In genomic region chr11:3147257-3147619, GRCh38 we compare ENCODE assay signal across 16 cellular contexts. TPM values are rescaled to one million over a fixed set of nuclear protein-coding genes. Genes with fewer than 3 reads are reported as not detected.
DNase-seq lines count a peak whose midpoint lies in the region; ATAC-seq and TF ChIP-seq lines count a peak whose summit lies in the region.
"Had no signal": no experiment of that assay in that cellular context is flagged by ENCODE, and none has a peak within 500 bp of the region (broad histone marks: within the 10 kb centered on the region; RNA-seq: fewer than 3 reads in every experiment).

No MANE protein-coding gene starts in this region.

- H3K4me1 ChIP-seq in colonic mucosa (peaks cover 19% of the 10 kb centered on the region), smooth muscle cell (ENCODE audit: low read depth) (peaks cover 10% of the 10 kb centered on the region)

- H3K36me3 ChIP-seq in colonic mucosa: no peaks in the 10 kb centered on the region
- no peaks in the 10 kb centered on the region for H3K36me3 ChIP-seq in smooth muscle cell (ENCODE audit: low read depth)

- H3K36me3 Mint-ChIP-seq in HFFc6 (ENCODE audit: low read depth): no peaks in the 10 kb centered on the region
- H3K36me3 Mint-ChIP-seq: natural killer cell had no signal

- H3K79me2 ChIP-seq in smooth muscle cell (ENCODE audit: low read depth): peaks cover 82% of the 10 kb centered on the region

- WGBS in smooth muscle cell (ENCODE audit: low lambda C conversion rate): 89% methylated on average over 11 of the region's 17 CpGs

- peak overlapping the region; percentile 84 for H3K27ac Mint-ChIP-seq in HFFc6
- H3K27ac Mint-ChIP-seq: activated CD4-positive, alpha-beta memory T cell treated with anti-CD3 and anti-CD28 coated beads, Interleukin-2, amount 10 ng/mL, durations not matched to agents 7 days and 5 days; activated T-helper 17 cell treated with anti-CD3 and anti-CD28 coated beads, Interleukin-2, amount 50 U/mL, for 72 hours had no signal

- no peak overlapping the region for H3K4me3 ChIP-seq in colonic mucosa
- H3K4me3 ChIP-seq in smooth muscle cell: no peak overlapping the region

- intact Hi-C loops in colonic mucosa (cut with DNase I): no loop called here

- H3F3A ChIP-seq in smooth muscle cell (ENCODE audit: low read depth): no peaks in the 10 kb centered on the region

- DNase-seq in HFFc6: no peak
- no peak for DNase-seq in colonic mucosa
- peak; percentile 34 for DNase-seq in medulla oblongata (ENCODE audit: extremely low spot score)
- no peak for DNase-seq in smooth muscle cell (lab: John Stamatoyannopoulos, UW; ENCODE audit: unreplicated experiment)
- DNase-seq in NCI-H1417 (lab: John Stamatoyannopoulos, UW): no peak
- no peak for DNase-seq in HEK293T (ENCODE audit: extremely low spot score)
- DNase-seq in effector CD4-positive, alpha-beta T cell: no peak
- DNase-seq: activated CD4-positive, alpha-beta memory T cell treated with anti-CD3 and anti-CD28 coated beads, Interleukin-2, amount 10 ng/mL, durations not matched to agents 7 days and 5 days; Kasumi-1; natural killer cell; NCI-H446; stimulated activated naive CD8-positive, alpha-beta T cell treated with anti-CD3 and anti-CD28 coated beads, Interleukin-15, Interleukin-2, amounts not matched to agents 100 U/mL and 50 U/mL, for 24 hours had no signal

- ATAC-seq in GM21825 (IDR thresholded peaks at IDR 0.05; ENCODE audit: unreplicated experiment): no peak
- ATAC-seq: activated T-helper 17 cell treated with anti-CD3 and anti-CD28 coated beads, Interleukin-2, amount 50 U/mL, for 72 hours; natural killer cell; stimulated activated naive CD8-positive, alpha-beta T cell treated with anti-CD3 and anti-CD28 coated beads, Interleukin-15, Interleukin-2, amounts not matched to agents 100 U/mL and 50 U/mL, for 24 hours had no signal

- no peak overlapping the region for H2AFZ ChIP-seq in smooth muscle cell (ENCODE audit: low read depth)

- H3K27me3 ChIP-seq in colonic mucosa (no peaks in the 10 kb centered on the region), smooth muscle cell (ENCODE audit: low read depth) (no peaks in the 10 kb centered on the region)

- H3K4me3 Mint-ChIP-seq in HFFc6: no peak overlapping the region
- H3K4me3 Mint-ChIP-seq: activated CD4-positive, alpha-beta memory T cell treated with anti-CD3 and anti-CD28 coated beads, Interleukin-2, amount 10 ng/mL, durations not matched to agents 7 days and 5 days; activated T-helper 17 cell treated with anti-CD3 and anti-CD28 coated beads, Interleukin-2, amount 50 U/mL, for 72 hours; natural killer cell had no signal

- POLR2A ChIA-PET in HEK293T (lab: Yijun Ruan, JAX): no interaction called here

- peaks cover 7% of the 10 kb centered on the region for H3K27me3 Mint-ChIP-seq in HFFc6 (ENCODE audit: insufficient read depth)
- H3K27me3 Mint-ChIP-seq: activated CD4-positive, alpha-beta memory T cell treated with anti-CD3 and anti-CD28 coated beads, Interleukin-2, amount 10 ng/mL, durations not matched to agents 7 days and 5 days; activated T-helper 17 cell treated with anti-CD3 and anti-CD28 coated beads, Interleukin-2, amount 50 U/mL, for 72 hours had no signal

- TF ChIP-seq CTCF in HFFc6 (IDR thresholded peaks at IDR 0.05) (no peak), colonic mucosa (IDR thresholded peaks at IDR 0.05) (no peak), smooth muscle cell (IDR thresholded peaks at IDR 0.05; ENCODE audit: borderline replicate concordance, insufficient read depth, poor library complexity, severe bottlenecking) (no peak)

- H3K9me3 ChIP-seq in colonic mucosa (no peaks in the 10 kb centered on the region), smooth muscle cell (replicated peaks; ENCODE audit: low read depth) (no peaks in the 10 kb centered on the region)

- peaks cover 98% of the 10 kb centered on the region for H4K20me1 ChIP-seq in smooth muscle cell (ENCODE audit: low read depth)

- peak overlapping the region; percentile 71 for H3K4me2 ChIP-seq in smooth muscle cell

- peaks cover 27% of the 10 kb centered on the region for H3K4me1 Mint-ChIP-seq in HFFc6 (ENCODE audit: low read depth)
- H3K4me1 Mint-ChIP-seq: activated CD4-positive, alpha-beta memory T cell treated with anti-CD3 and anti-CD28 coated beads, Interleukin-2, amount 10 ng/mL, durations not matched to agents 7 days and 5 days; activated T-helper 17 cell treated with anti-CD3 and anti-CD28 coated beads, Interleukin-2, amount 50 U/mL, for 72 hours had no signal

- no peak overlapping the region for H3K9ac ChIP-seq in colonic mucosa (ENCODE audit: low read depth in 2 of 2, low read length in 2 of 2)
- H3K9ac ChIP-seq in smooth muscle cell (ENCODE audit: low read depth): no peak overlapping the region

- CTCF ChIA-PET in HEK293T (lab: Yijun Ruan, JAX): no interaction called here

- H3K9me3 Mint-ChIP-seq in HFFc6: no peaks in the 10 kb centered on the region
- H3K9me3 Mint-ChIP-seq: activated CD4-positive, alpha-beta memory T cell treated with anti-CD3 and anti-CD28 coated beads, Interleukin-2, amount 10 ng/mL, durations not matched to agents 7 days and 5 days; activated T-helper 17 cell treated with anti-CD3 and anti-CD28 coated beads, Interleukin-2, amount 50 U/mL, for 72 hours; natural killer cell had no signal

- H3K27ac ChIP-seq in colonic mucosa (peak overlapping the region; percentile 12), smooth muscle cell (ENCODE audit: low read depth) (peak overlapping the region; percentile 54)
- H3K27ac ChIP-seq: C4-2B, HL-60 had no signal

TF ChIP-seq in HEK293T, 16 proteins besides CTCF, POLR2A, EP300 and RAD21:
- no peak for TF ChIP-seq NFRKB (IDR thresholded peaks at IDR 0.05)
- no peak for TF ChIP-seq FOXK2 (IDR thresholded peaks at IDR 0.05)
- no peak for TF ChIP-seq SUZ12 (IDR thresholded peaks at IDR 0.05)
- no peak for TF ChIP-seq BHLHE40 (IDR thresholded peaks at IDR 0.05; ENCODE audit: borderline replicate concordance)
- no peak for TF ChIP-seq ARNT (IDR thresholded peaks at IDR 0.05)
- TF ChIP-seq TARDBP (IDR thresholded peaks at IDR 0.05): no peak
- no peak for TF ChIP-seq CTBP1 (IDR thresholded peaks at IDR 0.05; ENCODE audit: borderline replicate concordance)
- TF ChIP-seq PKNOX1 (IDR thresholded peaks at IDR 0.05): no peak

RNA-seq across cellular contexts. Expression of gene OSBPL5, which starts 17.9 kb away (rescaled TPM):
- 10 to 100 TPM; 32.6 to 42.6 (median 36.7) TPM for total RNA-seq in HFFc6 (2021; fragmentation: NEBNext Ultra II Directional; extraction: Animal tissue kit (Norgen Biotek cat#: 25700))
- total RNA-seq in colonic mucosa (10 to 100 TPM; 34.0 to 69.5 TPM), smooth muscle cell (24.2 and 27.3 TPM in 2 replicates)
- polyA plus RNA-seq in smooth muscle cell: 43.4 and 46.0 TPM in 2 replicates
